In genomic region chr6:132401941-132402275, GRCh38 we compare ENCODE assay signal across 8 cellular contexts. TPM values are rescaled to one million over a fixed set of nuclear protein-coding genes. Genes with fewer than 3 reads are reported as not detected.
DNase-seq lines count a peak whose midpoint lies in the region; ATAC-seq and TF ChIP-seq lines count a peak whose summit lies in the region.

No MANE protein-coding gene starts in this region.

- H2AK5ac ChIP-seq in mesenchymal stem cell (ENCODE audit: low read length, severe bottlenecking) = no peak overlapping the region

- H3K36me3 ChIP-seq in brain microvascular endothelial cell (replicated peaks) = no peaks in the 10 kb centered on the region
- H3K36me3 ChIP-seq in mesenchymal stem cell (ENCODE audit: control insufficient read depth in 1 of 2, insufficient read depth in 2 of 2, low read depth in 1 of 2, low read length in 2 of 2) = no peaks in the 10 kb centered on the region
- no peaks in the 10 kb centered on the region for H3K36me3 ChIP-seq in testis (ENCODE audit: low read depth, missing control alignments)

- no peak overlapping the region for H4K91ac ChIP-seq in mesenchymal stem cell (ENCODE audit: low read length)

- H2BK15ac ChIP-seq in mesenchymal stem cell (ENCODE audit: low read depth, poor library complexity, severe bottlenecking) = no peak overlapping the region

- H3K79me1 ChIP-seq in mesenchymal stem cell (replicated peaks; ENCODE audit: low read length, poor library complexity, severe bottlenecking) = peaks cover 9% of the 10 kb centered on the region

- H3K18ac ChIP-seq in mesenchymal stem cell (ENCODE audit: low read depth in 1 of 2, low read length in 2 of 2) = peak overlapping the region in 1 of 2 experiments; percentile 13

- no peak overlapping the region for H2BK5ac ChIP-seq in mesenchymal stem cell (ENCODE audit: low read depth, low read length, poor library complexity, severe bottlenecking)

- peak overlapping the region in 1 of 2 experiments; percentile 84 for H3K23ac ChIP-seq in mesenchymal stem cell (ENCODE audit: low read length in 2 of 2)

- H3K9me3 ChIP-seq in mesenchymal stem cell (ENCODE audit: control insufficient read depth, low read length) = no peaks in the 10 kb centered on the region
- no peaks in the 10 kb centered on the region for H3K9me3 ChIP-seq in testis

- POLR2A ChIA-PET in activated CD4-positive, alpha-beta T cell treated with anti-CD3 and anti-CD28 coated beads, Interleukin-2, amount 10 ng/mL, durations not matched to agents 7 days and 5 days (lab: Charles Lee) = no interaction called here
- POLR2A ChIA-PET in GM10248 (lab: Yijun Ruan, JAX) = no interaction called here

- H3K4me3 ChIP-seq in brain microvascular endothelial cell (ENCODE audit: low read depth, low read length) (peak overlapping the region; percentile 73), mesenchymal stem cell (ENCODE audit: insufficient read depth in 1 of 2, low read depth in 1 of 2, low read length in 2 of 2) (peak overlapping the region; percentile 92 to 100), testis (peak overlapping the region; percentile 34 to 65)

- H3K27me3 Mint-ChIP-seq in activated CD4-positive, alpha-beta T cell treated with anti-CD3 and anti-CD28 coated beads, Interleukin-2, amount 10 ng/mL, durations not matched to agents 7 days and 5 days = peaks cover 65% of the 10 kb centered on the region
- peaks cover 65% of the 10 kb centered on the region for H3K27me3 Mint-ChIP-seq in activated CD4-positive, alpha-beta T cell treated with anti-CD3 and anti-CD28 coated beads, Interleukin-2, amount 10 ng/mL, durations not matched to agents 24 days and 14 days

- H3K36me3 Mint-ChIP-seq in activated CD4-positive, alpha-beta T cell treated with anti-CD3 and anti-CD28 coated beads, Interleukin-2, amount 10 ng/mL, durations not matched to agents 7 days and 5 days (ENCODE audit: low read depth) = no peaks in the 10 kb centered on the region
- no peaks in the 10 kb centered on the region for H3K36me3 Mint-ChIP-seq in activated CD4-positive, alpha-beta T cell treated with anti-CD3 and anti-CD28 coated beads, Interleukin-2, amount 10 ng/mL, durations not matched to agents 24 days and 14 days (ENCODE audit: low read depth)

- TF ChIP-seq POLR2A in testis (IDR thresholded peaks at IDR 0.05) = no peak

- H3K4me1 ChIP-seq in mesenchymal stem cell (ENCODE audit: control insufficient read depth, insufficient read depth, low read depth, low read length) (peaks cover 11% of the 10 kb centered on the region), testis (no peaks in the 10 kb centered on the region)

- peak overlapping the region; percentile 57 for H2AFZ ChIP-seq in mesenchymal stem cell (ENCODE audit: low read depth, low read length)

- H3K27ac ChIP-seq in brain microvascular endothelial cell (no peak overlapping the region), mesenchymal stem cell (ENCODE audit: low read length, poor library complexity, severe bottlenecking) (no peak overlapping the region), testis (no peak overlapping the region)

- peak overlapping the region; percentile 90 for H3K9ac ChIP-seq in mesenchymal stem cell (ENCODE audit: low read length)

- H2BK12ac ChIP-seq in mesenchymal stem cell (ENCODE audit: low read length in 2 of 2) = no peak overlapping the region

- H3K9me3 Mint-ChIP-seq in activated CD4-positive, alpha-beta T cell treated with anti-CD3 and anti-CD28 coated beads, Interleukin-2, amount 10 ng/mL, durations not matched to agents 7 days and 5 days = no peaks in the 10 kb centered on the region
- no peaks in the 10 kb centered on the region for H3K9me3 Mint-ChIP-seq in activated CD4-positive, alpha-beta T cell treated with anti-CD3 and anti-CD28 coated beads, Interleukin-2, amount 10 ng/mL, durations not matched to agents 24 days and 14 days

- no peak overlapping the region for H4K8ac ChIP-seq in mesenchymal stem cell (ENCODE audit: low read length)

- H3K4me3 Mint-ChIP-seq in activated CD4-positive, alpha-beta T cell treated with anti-CD3 and anti-CD28 coated beads, Interleukin-2, amount 10 ng/mL, durations not matched to agents 7 days and 5 days = peak overlapping the region; percentile 22
- H3K4me3 Mint-ChIP-seq in activated CD4-positive, alpha-beta T cell treated with anti-CD3 and anti-CD28 coated beads, Interleukin-2, amount 10 ng/mL, durations not matched to agents 24 days and 14 days = no peak overlapping the region

- peaks cover 4% of the 10 kb centered on the region for H3K4me1 Mint-ChIP-seq in activated CD4-positive, alpha-beta T cell treated with anti-CD3 and anti-CD28 coated beads, Interleukin-2, amount 10 ng/mL, durations not matched to agents 7 days and 5 days
- peaks cover 11% of the 10 kb centered on the region for H3K4me1 Mint-ChIP-seq in activated CD4-positive, alpha-beta T cell treated with anti-CD3 and anti-CD28 coated beads, Interleukin-2, amount 10 ng/mL, durations not matched to agents 24 days and 14 days

- no peak overlapping the region for H2BK120ac ChIP-seq in mesenchymal stem cell (ENCODE audit: low read depth, low read length)

- WGBS in mesenchymal stem cell = 14% methylated on average over 6 of the region's 13 CpGs
- WGBS in testis, 2 donors = 31 to 42% methylated on average over 13 of the region's 13 CpGs

- TF ChIP-seq CTCF in brain microvascular endothelial cell (IDR thresholded peaks at IDR 0.05; ENCODE audit: low read depth, low read length, missing control alignments) (no peak), testis (IDR thresholded peaks at IDR 0.05) (no peak), GM10248 (IDR thresholded peaks at IDR 0.05; ENCODE audit: control extremely low read depth, extremely low read depth, low read depth, missing control alignments) (no peak)

- CTCF ChIA-PET in activated CD4-positive, alpha-beta T cell treated with anti-CD3 and anti-CD28 coated beads, Interleukin-2, amount 10 ng/mL, durations not matched to agents 7 days and 5 days (lab: Charles Lee) = no interaction called here
- CTCF ChIA-PET in GM10248 (lab: Yijun Ruan, JAX) = no interaction called here

- no peak for DNase-seq in activated CD4-positive, alpha-beta T cell treated with anti-CD3 and anti-CD28 coated beads, Interleukin-2, amount 10 ng/mL, durations not matched to agents 7 days and 5 days
- DNase-seq in activated CD4-positive, alpha-beta T cell treated with anti-CD3 and anti-CD28 coated beads, Interleukin-2, amount 10 ng/mL, durations not matched to agents 24 days and 14 days = no peak
- DNase-seq in brain microvascular endothelial cell (no peak), mesenchymal stem cell (no peak), testis (no peak), dermis blood vessel endothelial cell (no peak), GM10248 (ENCODE audit: extremely low spot score) (no peak)

- H3K27ac Mint-ChIP-seq in activated CD4-positive, alpha-beta T cell treated with anti-CD3 and anti-CD28 coated beads, Interleukin-2, amount 10 ng/mL, durations not matched to agents 7 days and 5 days = no peak overlapping the region
- H3K27ac Mint-ChIP-seq in activated CD4-positive, alpha-beta T cell treated with anti-CD3 and anti-CD28 coated beads, Interleukin-2, amount 10 ng/mL, durations not matched to agents 24 days and 14 days = no peak overlapping the region

- no peak overlapping the region for H3K4ac ChIP-seq in mesenchymal stem cell (ENCODE audit: low read depth in 1 of 2, low read length in 2 of 2)

- H3K14ac ChIP-seq in mesenchymal stem cell (ENCODE audit: low read length in 2 of 2) = no peak overlapping the region

- H3K27me3 ChIP-seq in brain microvascular endothelial cell (replicated peaks) = no peaks in the 10 kb centered on the region
- no peaks in the 10 kb centered on the region for H3K27me3 ChIP-seq in mesenchymal stem cell (ENCODE audit: control insufficient read depth in 1 of 2, insufficient read depth in 1 of 2, low read length in 2 of 2)
- no peaks in the 10 kb centered on the region for H3K27me3 ChIP-seq in testis

- no peak for ATAC-seq in GM19455 (IDR thresholded peaks at IDR 0.05; ENCODE audit: unreplicated experiment)

- H3K4me2 ChIP-seq in mesenchymal stem cell (ENCODE audit: low read length, poor library complexity, severe bottlenecking) = peak overlapping the region; percentile 97

- intact Hi-C loops in activated CD4-positive, alpha-beta T cell treated with anti-CD3 and anti-CD28 coated beads, Interleukin-2, amount 10 ng/mL, durations not matched to agents 24 days and 14 days (cut with micrococcal nuclease) = loop anchor here (5.0 kb wide), 2 partner anchors 35 to 80 kb away; no protein-coding TSS in a partner anchor
- intact Hi-C loops in testis (cut with DNase I; ENCODE audit: low total_unique reads) = no loop called here

- in situ Hi-C loops in brain microvascular endothelial cell (cut with HindIII; ENCODE audit: low pct_ligation_motif_present, low sequenced_read_pairs) = no loop called here

RNA-seq across cellular contexts. Expression of gene MOXD1, which starts 0.6 kb away (rescaled TPM):
- not detected for total RNA-seq in activated CD4-positive, alpha-beta T cell treated with anti-CD3 and anti-CD28 coated beads, Interleukin-2, amount 10 ng/mL, durations not matched to agents 7 days and 5 days
- 0.12 TPM in 1 of 2 replicates, not detected in the other for total RNA-seq in activated CD4-positive, alpha-beta T cell treated with anti-CD3 and anti-CD28 coated beads, Interleukin-2, amount 10 ng/mL, durations not matched to agents 24 days and 14 days
- polyA plus RNA-seq in mesenchymal stem cell (2013, experiment 1 of 2) = 30.8 TPM
- 32.3 TPM for polyA plus RNA-seq in mesenchymal stem cell (2013, experiment 2 of 2)
- total RNA-seq in testis = 1 to 10 TPM; 3.1 to 7.4 TPM
- 8.6 TPM for polyA plus RNA-seq in testis (ENCODE audit: insufficient read depth, low read depth, low replicate concordance)
- total RNA-seq in dermis blood vessel endothelial cell = 0.34 and 0.65 TPM in 2 replicates
